1 cellular context compared by ENCODE assay signal in the genomic region with DNA sequence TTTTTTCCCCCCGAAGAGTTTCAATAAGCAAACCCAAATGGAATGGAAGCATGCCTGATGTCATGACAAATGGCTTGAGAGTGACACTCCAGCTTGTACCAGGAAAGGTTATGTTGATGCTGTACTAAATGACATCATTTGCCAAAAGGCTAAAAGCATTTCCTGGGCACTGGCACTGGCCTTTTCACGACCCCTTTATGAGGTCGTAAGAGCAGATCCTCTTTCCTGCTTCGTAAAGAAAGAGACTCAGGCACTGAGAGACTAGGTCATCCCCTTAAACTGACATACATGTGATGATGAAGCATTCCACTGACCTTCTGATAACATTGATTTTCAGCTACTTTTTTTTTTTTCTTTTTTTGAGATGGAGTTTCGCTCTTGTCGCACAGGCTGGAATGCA.
TF ChIP-seq lines count a peak whose summit lies in the region.

No MANE protein-coding gene starts in this region.

TF ChIP-seq in K562, 482 proteins besides CTCF, POLR2A, EP300 and RAD21 (continued from another document):
- TF ChIP-seq, protein P1, sequence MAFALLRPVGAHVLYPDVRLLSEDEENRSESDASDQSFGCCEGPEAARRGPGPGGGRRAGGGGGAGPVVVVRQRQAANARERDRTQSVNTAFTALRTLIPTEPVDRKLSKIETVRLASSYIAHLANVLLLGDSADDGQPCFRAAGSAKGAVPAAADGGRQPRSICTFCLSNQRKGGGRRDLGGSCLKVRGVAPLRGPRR (CRISPR knock-in tag; IDR thresholded peaks at IDR 0.05), result no peak
- TF ChIP-seq ZNF384 (IDR thresholded peaks at IDR 0.05; ENCODE audit: low read depth, low read length), result 0 out of 2 replicates have a peak, but pooled peaks have one; percentile 8
- TF ChIP-seq, protein P2, sequence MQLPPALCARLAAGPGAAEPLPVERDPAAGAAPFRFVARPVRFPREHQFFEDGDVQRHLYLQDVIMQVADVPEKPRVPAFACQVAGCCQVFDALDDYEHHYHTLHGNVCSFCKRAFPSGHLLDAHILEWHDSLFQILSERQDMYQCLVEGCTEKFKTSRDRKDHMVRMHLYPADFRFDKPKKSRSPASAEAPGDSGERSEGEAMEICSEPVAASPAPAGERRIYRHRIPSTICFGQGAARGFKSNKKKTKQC (CRISPR knock-in tag; IDR thresholded peaks at IDR 0.05), result no peak
